14 cellular contexts compared by ENCODE assay signal in genomic region chr22:44500623-44501022, GRCh38.
"Had no signal": no experiment of that assay in that cellular context is flagged by ENCODE, and none has a peak within 500 bp of the region (broad histone marks: within the 10 kb centered on the region; RNA-seq: fewer than 3 reads in every experiment).

No MANE protein-coding gene starts in this region.

- H3K36me3 ChIP-seq: thyroid gland had no signal

- H3K4me3 ChIP-seq: coronary artery, heart left ventricle, skin epidermis, thyroid gland, vagina had no signal

- H3K4me3 Mint-ChIP-seq: activated CD4-positive, alpha-beta memory T cell treated with anti-CD3 and anti-CD28 coated beads, Interleukin-2, amount 10 ng/mL, durations not matched to agents 7 days and 5 days; activated naive CD4-positive, alpha-beta T cell treated with anti-CD3 and anti-CD28 coated beads for 36 hours had no signal

- H3K27ac ChIP-seq: coronary artery, heart left ventricle, skin epidermis, thyroid gland, vagina had no signal

- DNase-seq: activated CD4-positive, alpha-beta memory T cell treated with anti-CD3 and anti-CD28 coated beads, Interleukin-2, amount 10 ng/mL, durations not matched to agents 7 days and 5 days; activated naive CD4-positive, alpha-beta T cell treated with anti-CD3 and anti-CD28 coated beads for 36 hours; activated T-cell treated with anti-CD3 and anti-CD28 coated beads, Interleukin-2, amount 50 U/mL, for 72 hours; central memory CD4-positive, alpha-beta T cell; effector CD4-positive, alpha-beta T cell; heart left ventricle; left ventricle myocardium superior; mesenchymal stem cell; posterior cingulate gyrus; T1000; thyroid gland had no signal

- H3K27ac Mint-ChIP-seq: activated CD4-positive, alpha-beta memory T cell treated with anti-CD3 and anti-CD28 coated beads, Interleukin-2, amount 10 ng/mL, durations not matched to agents 7 days and 5 days; activated naive CD4-positive, alpha-beta T cell treated with anti-CD3 and anti-CD28 coated beads for 36 hours; activated T-cell treated with anti-CD3 and anti-CD28 coated beads, Interleukin-2, amount 50 U/mL, for 72 hours had no signal

- H3K27me3 ChIP-seq: thyroid gland, vagina had no signal

- H3K9me3 ChIP-seq: thyroid gland, vagina had no signal

- ATAC-seq: activated T-cell treated with anti-CD3 and anti-CD28 coated beads, Interleukin-2, amount 50 U/mL, for 72 hours; heart left ventricle; left ventricle myocardium superior had no signal
